25 cellular contexts compared by ENCODE assay signal in genomic region chr2:231518771-231519170, GRCh38. TPM values are rescaled to one million over a fixed set of nuclear protein-coding genes. Genes with fewer than 3 reads are reported as not detected.
"Had no signal": no experiment of that assay in that cellular context is flagged by ENCODE, and none has a peak within 500 bp of the region (broad histone marks: within the 10 kb centered on the region; RNA-seq: fewer than 3 reads in every experiment).

No MANE protein-coding gene starts in this region.

- H3K36me3 ChIP-seq: lower lobe of right lung, neutrophil, pancreas, prostate gland, right atrium auricular region, tibial artery, upper lobe of left lung, uterus had no signal

- H3K4me3 ChIP-seq: dorsolateral prefrontal cortex, lower lobe of right lung, mucosa of descending colon, pancreas, prostate gland, right atrium auricular region, testis, tibial artery, upper lobe of left lung, uterus had no signal

- DNase-seq: dorsolateral prefrontal cortex; effector CD4-positive, alpha-beta T cell; hypothalamus; left ventricle myocardium superior; lower lobe of right lung; mucosa of descending colon; naive B cell; nephron progenitor cell; pancreas; stimulated activated CD4-positive, alpha-beta T cell treated with anti-CD3 and anti-CD28 coated beads, Interleukin-2, amount 100 ng/mL, for 24 hours; stimulated activated CD4-positive, alpha-beta T cell treated with anti-CD3 and anti-CD28 coated beads, Interleukin-4, amount 100 ng/mL, for 24 hours; stimulated activated naive CD8-positive, alpha-beta T cell treated with anti-CD3 and anti-CD28 coated beads, Interleukin-15, Interleukin-2, amounts not matched to agents 100 U/mL and 50 U/mL, for 24 hours; substantia nigra; testis; upper lobe of left lung; uterus had no signal

- H3K9me3 ChIP-seq: lower lobe of right lung, mucosa of descending colon, neutrophil, pancreas, prostate gland, right atrium auricular region, testis, tibial artery, upper lobe of left lung, uterus had no signal

- H3K27ac ChIP-seq: dorsolateral prefrontal cortex, lower lobe of right lung, neutrophil, prostate gland, right atrium auricular region, testis, tibial artery, uterus had no signal

- ATAC-seq: left ventricle myocardium superior; lower lobe of right lung; mucosa of descending colon; sciatic nerve; stimulated activated effector memory CD8-positive, alpha-beta T cell treated with anti-CD3 and anti-CD28 coated beads, Interleukin-12 subunit alpha, Interleukin-12 subunit beta, amount 100 ng/mL, for 72 hours; stimulated activated naive CD8-positive, alpha-beta T cell treated with anti-CD3 and anti-CD28 coated beads, Interleukin-15, Interleukin-2, amounts not matched to agents 100 U/mL and 50 U/mL, for 24 hours had no signal

- H3K27ac Mint-ChIP-seq: mesothelial cell of epicardium, nephron progenitor cell had no signal

- H3K4me3 Mint-ChIP-seq: mesothelial cell of epicardium; naive B cell; nephron progenitor cell; stimulated activated effector memory CD8-positive, alpha-beta T cell treated with anti-CD3 and anti-CD28 coated beads, Interleukin-12 subunit alpha, Interleukin-12 subunit beta, amount 100 ng/mL, for 72 hours had no signal

- H3K9me3 Mint-ChIP-seq: mesothelial cell of epicardium; naive B cell; nephron progenitor cell; stimulated activated effector memory CD8-positive, alpha-beta T cell treated with anti-CD3 and anti-CD28 coated beads, Interleukin-12 subunit alpha, Interleukin-12 subunit beta, amount 100 ng/mL, for 72 hours had no signal

- H3K36me3 Mint-ChIP-seq: mesothelial cell of epicardium, naive B cell had no signal

- H3K4me1 ChIP-seq: prostate gland, right atrium auricular region, testis, uterus had no signal

- H3K27me3 Mint-ChIP-seq: naive B cell had no signal

- H3K27me3 ChIP-seq: dorsolateral prefrontal cortex, neutrophil, pancreas, right atrium auricular region, testis, tibial artery, upper lobe of left lung, uterus had no signal

RNA-seq across cellular contexts. Expression of gene NMUR1, which starts 11.5 kb away (rescaled TPM):
- total RNA-seq: fibroblast of villous mesenchyme, left ventricle myocardium superior had no signal
- polyA plus RNA-seq: keratinocyte had no signal
